Comparison of ENCODE assay signal across 1 cellular context in the genomic region with DNA sequence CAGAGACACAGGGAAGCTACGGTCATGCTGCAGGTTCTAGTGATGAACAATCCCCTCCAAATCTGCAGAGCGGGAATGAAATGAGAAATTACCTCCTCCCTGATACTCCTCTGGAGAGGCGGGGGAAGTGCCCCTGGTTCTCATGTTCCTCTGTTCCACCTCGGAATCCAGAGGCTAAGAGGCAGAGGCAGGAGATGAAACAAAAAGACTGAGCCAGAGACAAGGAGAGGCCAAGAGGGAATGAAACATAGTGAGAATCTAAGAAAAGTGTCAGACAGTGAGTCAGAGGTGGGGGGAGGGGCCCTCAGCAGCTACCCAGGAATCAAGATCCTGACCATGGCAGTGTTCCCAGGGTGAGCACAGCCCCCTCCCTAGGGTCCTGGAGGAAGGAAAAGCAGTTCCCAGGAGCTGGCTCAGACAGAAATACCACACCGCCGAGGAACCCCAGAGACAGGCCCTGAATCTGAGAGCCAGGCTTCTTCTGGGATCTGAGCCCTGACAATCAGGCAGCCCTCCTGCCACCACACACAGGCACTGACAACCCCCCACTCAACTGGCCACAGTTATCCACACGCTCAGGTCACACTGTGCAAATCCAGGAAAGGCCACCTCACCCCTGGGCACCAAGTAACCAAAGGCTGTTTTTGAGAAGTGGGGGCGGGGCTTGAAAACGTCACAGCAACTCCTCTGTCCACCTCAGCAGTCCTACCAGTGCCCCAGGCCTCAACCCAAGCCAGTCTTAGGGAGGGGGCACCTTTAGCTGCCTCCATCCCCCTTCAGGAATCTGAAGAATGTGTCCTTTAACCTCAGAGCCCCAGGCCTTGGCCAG.
TF ChIP-seq lines count a peak whose summit lies in the region.

No MANE protein-coding gene starts in this region.

TF ChIP-seq in K562, 482 proteins besides CTCF, POLR2A, EP300 and RAD21 (continued from another document and continues in another):
- TF ChIP-seq, protein P1, sequence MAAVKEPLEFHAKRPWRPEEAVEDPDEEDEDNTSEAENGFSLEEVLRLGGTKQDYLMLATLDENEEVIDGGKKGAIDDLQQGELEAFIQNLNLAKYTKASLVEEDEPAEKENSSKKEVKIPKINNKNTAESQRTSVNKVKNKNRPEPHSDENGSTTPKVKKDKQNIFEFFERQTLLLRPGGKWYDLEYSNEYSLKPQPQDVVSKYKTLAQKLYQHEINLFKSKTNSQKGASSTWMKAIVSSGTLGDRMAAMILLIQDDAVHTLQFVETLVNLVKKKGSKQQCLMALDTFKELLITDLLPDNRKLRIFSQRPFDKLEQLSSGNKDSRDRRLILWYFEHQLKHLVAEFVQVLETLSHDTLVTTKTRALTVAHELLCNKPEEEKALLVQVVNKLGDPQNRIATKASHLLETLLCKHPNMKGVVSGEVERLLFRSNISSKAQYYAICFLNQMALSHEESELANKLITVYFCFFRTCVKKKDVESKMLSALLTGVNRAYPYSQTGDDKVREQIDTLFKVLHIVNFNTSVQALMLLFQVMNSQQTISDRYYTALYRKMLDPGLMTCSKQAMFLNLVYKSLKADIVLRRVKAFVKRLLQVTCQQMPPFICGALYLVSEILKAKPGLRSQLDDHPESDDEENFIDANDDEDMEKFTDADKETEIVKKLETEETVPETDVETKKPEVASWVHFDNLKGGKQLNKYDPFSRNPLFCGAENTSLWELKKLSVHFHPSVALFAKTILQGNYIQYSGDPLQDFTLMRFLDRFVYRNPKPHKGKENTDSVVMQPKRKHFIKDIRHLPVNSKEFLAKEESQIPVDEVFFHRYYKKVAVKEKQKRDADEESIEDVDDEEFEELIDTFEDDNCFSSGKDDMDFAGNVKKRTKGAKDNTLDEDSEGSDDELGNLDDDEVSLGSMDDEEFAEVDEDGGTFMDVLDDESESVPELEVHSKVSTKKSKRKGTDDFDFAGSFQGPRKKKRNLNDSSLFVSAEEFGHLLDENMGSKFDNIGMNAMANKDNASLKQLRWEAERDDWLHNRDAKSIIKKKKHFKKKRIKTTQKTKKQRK (IDR thresholded peaks at IDR 0.05; ENCODE audit: borderline replicate concordance, low read depth, low read length), result no peak
- TF ChIP-seq NFYB (IDR thresholded peaks at IDR 0.05; ENCODE audit: extremely low read depth, insufficient read length), result no peak
- no peak for TF ChIP-seq PPARD (CRISPR knock-in tag; IDR thresholded peaks at IDR 0.05)
- peak; percentile 29 to 75; a peak in 2 of 4 replicates for TF ChIP-seq MAZ (CRISPR knock-in tag; conservative IDR thresholded peaks at IDR 0.05 in 1 of 2, IDR thresholded peaks at IDR 0.05 in 1 of 2)
- no peak for TF ChIP-seq ZNF76 (CRISPR knock-in tag; IDR thresholded peaks at IDR 0.05; ENCODE audit: borderline replicate concordance)
- TF ChIP-seq RFX5 (IDR thresholded peaks at IDR 0.05; ENCODE audit: low read depth, low read length), result no peak
- TF ChIP-seq KDM4B (IDR thresholded peaks at IDR 0.05; ENCODE audit: borderline replicate concordance in 2 of 2, low read depth in 1 of 2), result no peak
- TF ChIP-seq PCBP2 (IDR thresholded peaks at IDR 0.05; ENCODE audit: low read depth, low read length, poor library complexity, severe bottlenecking), result no peak
- TF ChIP-seq SRF (CRISPR knock-in tag; IDR thresholded peaks at IDR 0.05), result peak in 1 of 2 experiments; percentile 24; a peak in 1 of 4 replicates
- no peak for TF ChIP-seq U2AF1 (optimal IDR thresholded peaks at IDR 0.05; ENCODE audit: low read depth, low read length)
- TF ChIP-seq RBM15 (IDR thresholded peaks at IDR 0.05; ENCODE audit: insufficient read depth, low read length), result no peak
- TF ChIP-seq ZC3H8 (IDR thresholded peaks at IDR 0.05), result no peak
- TF ChIP-seq NELFE (IDR thresholded peaks at IDR 0.05; ENCODE audit: insufficient read depth, insufficient read length), result no peak
- no peak for TF ChIP-seq CBX8 (IDR thresholded peaks at IDR 0.05; ENCODE audit: borderline replicate concordance, extremely low read depth, low read depth, low read length, poor library complexity, severe bottlenecking)
- TF ChIP-seq ASH1L (IDR thresholded peaks at IDR 0.05; ENCODE audit: borderline replicate concordance, low read depth, partially characterized antibody), result no peak
- TF ChIP-seq, protein P2, sequence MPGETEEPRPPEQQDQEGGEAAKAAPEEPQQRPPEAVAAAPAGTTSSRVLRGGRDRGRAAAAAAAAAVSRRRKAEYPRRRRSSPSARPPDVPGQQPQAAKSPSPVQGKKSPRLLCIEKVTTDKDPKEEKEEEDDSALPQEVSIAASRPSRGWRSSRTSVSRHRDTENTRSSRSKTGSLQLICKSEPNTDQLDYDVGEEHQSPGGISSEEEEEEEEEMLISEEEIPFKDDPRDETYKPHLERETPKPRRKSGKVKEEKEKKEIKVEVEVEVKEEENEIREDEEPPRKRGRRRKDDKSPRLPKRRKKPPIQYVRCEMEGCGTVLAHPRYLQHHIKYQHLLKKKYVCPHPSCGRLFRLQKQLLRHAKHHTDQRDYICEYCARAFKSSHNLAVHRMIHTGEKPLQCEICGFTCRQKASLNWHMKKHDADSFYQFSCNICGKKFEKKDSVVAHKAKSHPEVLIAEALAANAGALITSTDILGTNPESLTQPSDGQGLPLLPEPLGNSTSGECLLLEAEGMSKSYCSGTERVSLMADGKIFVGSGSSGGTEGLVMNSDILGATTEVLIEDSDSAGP (CRISPR knock-in tag; IDR thresholded peaks at IDR 0.05), result no peak
- TF ChIP-seq, protein P3, sequence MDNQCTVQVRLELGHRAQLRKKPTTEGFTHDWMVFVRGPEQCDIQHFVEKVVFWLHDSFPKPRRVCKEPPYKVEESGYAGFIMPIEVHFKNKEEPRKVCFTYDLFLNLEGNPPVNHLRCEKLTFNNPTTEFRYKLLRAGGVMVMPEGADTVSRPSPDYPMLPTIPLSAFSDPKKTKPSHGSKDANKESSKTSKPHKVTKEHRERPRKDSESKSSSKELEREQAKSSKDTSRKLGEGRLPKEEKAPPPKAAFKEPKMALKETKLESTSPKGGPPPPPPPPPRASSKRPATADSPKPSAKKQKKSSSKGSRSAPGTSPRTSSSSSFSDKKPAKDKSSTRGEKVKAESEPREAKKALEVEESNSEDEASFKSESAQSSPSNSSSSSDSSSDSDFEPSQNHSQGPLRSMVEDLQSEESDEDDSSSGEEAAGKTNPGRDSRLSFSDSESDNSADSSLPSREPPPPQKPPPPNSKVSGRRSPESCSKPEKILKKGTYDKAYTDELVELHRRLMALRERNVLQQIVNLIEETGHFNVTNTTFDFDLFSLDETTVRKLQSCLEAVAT (IDR thresholded peaks at IDR 0.05), result no peak
- TF ChIP-seq, protein P4, sequence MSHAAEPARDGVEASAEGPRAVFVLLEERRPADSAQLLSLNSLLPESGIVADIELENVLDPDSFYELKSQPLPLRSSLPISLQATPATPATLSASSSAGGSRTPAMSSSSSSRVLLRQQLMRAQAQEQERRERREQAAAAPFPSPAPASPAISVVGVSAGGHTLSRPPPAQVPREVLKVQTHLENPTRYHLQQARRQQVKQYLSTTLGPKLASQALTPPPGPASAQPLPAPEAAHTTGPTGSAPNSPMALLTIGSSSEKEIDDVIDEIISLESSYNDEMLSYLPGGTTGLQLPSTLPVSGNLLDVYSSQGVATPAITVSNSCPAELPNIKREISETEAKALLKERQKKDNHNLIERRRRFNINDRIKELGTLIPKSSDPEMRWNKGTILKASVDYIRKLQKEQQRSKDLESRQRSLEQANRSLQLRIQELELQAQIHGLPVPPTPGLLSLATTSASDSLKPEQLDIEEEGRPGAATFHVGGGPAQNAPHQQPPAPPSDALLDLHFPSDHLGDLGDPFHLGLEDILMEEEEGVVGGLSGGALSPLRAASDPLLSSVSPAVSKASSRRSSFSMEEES (CRISPR knock-in tag; IDR thresholded peaks at IDR 0.05), result no peak
- no peak for TF ChIP-seq ZNF324 (CRISPR knock-in tag; IDR thresholded peaks at IDR 0.05)
- no peak for TF ChIP-seq ZNF354B (CRISPR knock-in tag; IDR thresholded peaks at IDR 0.05)
- no peak for TF ChIP-seq CHD2 (IDR thresholded peaks at IDR 0.05; ENCODE audit: low read depth, low read length)
- no peak for TF ChIP-seq NR4A1 (CRISPR knock-in tag; IDR thresholded peaks at IDR 0.05)
- TF ChIP-seq NR4A1 (tag; IDR thresholded peaks at IDR 0.05), result no peak
- TF ChIP-seq TAF1 (IDR thresholded peaks at IDR 0.05; ENCODE audit: control insufficient read depth, extremely low read depth, insufficient read depth, low read length, severe bottlenecking), result no peak
- no peak for TF ChIP-seq HOXB6 (CRISPR knock-in tag; IDR thresholded peaks at IDR 0.05; ENCODE audit: borderline replicate concordance)
- TF ChIP-seq HSF4 (CRISPR knock-in tag; IDR thresholded peaks at IDR 0.05; ENCODE audit: borderline replicate concordance), result no peak
- TF ChIP-seq MECOM (CRISPR knock-in tag; IDR thresholded peaks at IDR 0.05), result no peak
- no peak for TF ChIP-seq ZNF408 (CRISPR knock-in tag; IDR thresholded peaks at IDR 0.05; ENCODE audit: low read depth)
- no peak for TF ChIP-seq ZNF589 (CRISPR knock-in tag; IDR thresholded peaks at IDR 0.05; ENCODE audit: low read depth)
- TF ChIP-seq KLF10 (CRISPR knock-in tag; IDR thresholded peaks at IDR 0.05), result no peak
- no peak for TF ChIP-seq ZZZ3 (IDR thresholded peaks at IDR 0.05)
- no peak for TF ChIP-seq CXXC5 (CRISPR knock-in tag; IDR thresholded peaks at IDR 0.05)
- TF ChIP-seq, protein P5, sequence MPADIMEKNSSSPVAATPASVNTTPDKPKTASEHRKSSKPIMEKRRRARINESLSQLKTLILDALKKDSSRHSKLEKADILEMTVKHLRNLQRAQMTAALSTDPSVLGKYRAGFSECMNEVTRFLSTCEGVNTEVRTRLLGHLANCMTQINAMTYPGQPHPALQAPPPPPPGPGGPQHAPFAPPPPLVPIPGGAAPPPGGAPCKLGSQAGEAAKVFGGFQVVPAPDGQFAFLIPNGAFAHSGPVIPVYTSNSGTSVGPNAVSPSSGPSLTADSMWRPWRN (IDR thresholded peaks at IDR 0.05; ENCODE audit: low read depth), result 0 out of 2 replicates have a peak, but pooled peaks have one; percentile 44
- TF ChIP-seq ZKSCAN3 (CRISPR knock-in tag; IDR thresholded peaks at IDR 0.05), result no peak
- no peak for TF ChIP-seq SNIP1 (IDR thresholded peaks at IDR 0.05; ENCODE audit: low read depth)
- no peak for TF ChIP-seq ZNF830 (CRISPR knock-in tag; IDR thresholded peaks at IDR 0.05)
- TF ChIP-seq STAT5B (CRISPR knock-in tag; IDR thresholded peaks at IDR 0.05), result no peak
- TF ChIP-seq NEUROD1 (IDR thresholded peaks at IDR 0.05; ENCODE audit: borderline replicate concordance, low read depth, low read length, partially characterized antibody), result no peak
- no peak for TF ChIP-seq SMARCA5 (IDR thresholded peaks at IDR 0.05)
- TF ChIP-seq, protein P6, sequence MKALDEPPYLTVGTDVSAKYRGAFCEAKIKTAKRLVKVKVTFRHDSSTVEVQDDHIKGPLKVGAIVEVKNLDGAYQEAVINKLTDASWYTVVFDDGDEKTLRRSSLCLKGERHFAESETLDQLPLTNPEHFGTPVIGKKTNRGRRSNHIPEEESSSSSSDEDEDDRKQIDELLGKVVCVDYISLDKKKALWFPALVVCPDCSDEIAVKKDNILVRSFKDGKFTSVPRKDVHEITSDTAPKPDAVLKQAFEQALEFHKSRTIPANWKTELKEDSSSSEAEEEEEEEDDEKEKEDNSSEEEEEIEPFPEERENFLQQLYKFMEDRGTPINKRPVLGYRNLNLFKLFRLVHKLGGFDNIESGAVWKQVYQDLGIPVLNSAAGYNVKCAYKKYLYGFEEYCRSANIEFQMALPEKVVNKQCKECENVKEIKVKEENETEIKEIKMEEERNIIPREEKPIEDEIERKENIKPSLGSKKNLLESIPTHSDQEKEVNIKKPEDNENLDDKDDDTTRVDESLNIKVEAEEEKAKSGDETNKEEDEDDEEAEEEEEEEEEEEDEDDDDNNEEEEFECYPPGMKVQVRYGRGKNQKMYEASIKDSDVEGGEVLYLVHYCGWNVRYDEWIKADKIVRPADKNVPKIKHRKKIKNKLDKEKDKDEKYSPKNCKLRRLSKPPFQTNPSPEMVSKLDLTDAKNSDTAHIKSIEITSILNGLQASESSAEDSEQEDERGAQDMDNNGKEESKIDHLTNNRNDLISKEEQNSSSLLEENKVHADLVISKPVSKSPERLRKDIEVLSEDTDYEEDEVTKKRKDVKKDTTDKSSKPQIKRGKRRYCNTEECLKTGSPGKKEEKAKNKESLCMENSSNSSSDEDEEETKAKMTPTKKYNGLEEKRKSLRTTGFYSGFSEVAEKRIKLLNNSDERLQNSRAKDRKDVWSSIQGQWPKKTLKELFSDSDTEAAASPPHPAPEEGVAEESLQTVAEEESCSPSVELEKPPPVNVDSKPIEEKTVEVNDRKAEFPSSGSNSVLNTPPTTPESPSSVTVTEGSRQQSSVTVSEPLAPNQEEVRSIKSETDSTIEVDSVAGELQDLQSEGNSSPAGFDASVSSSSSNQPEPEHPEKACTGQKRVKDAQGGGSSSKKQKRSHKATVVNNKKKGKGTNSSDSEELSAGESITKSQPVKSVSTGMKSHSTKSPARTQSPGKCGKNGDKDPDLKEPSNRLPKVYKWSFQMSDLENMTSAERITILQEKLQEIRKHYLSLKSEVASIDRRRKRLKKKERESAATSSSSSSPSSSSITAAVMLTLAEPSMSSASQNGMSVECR (CRISPR knock-in tag; IDR thresholded peaks at IDR 0.05), result no peak
- TF ChIP-seq FOXJ2 (tag; IDR thresholded peaks at IDR 0.05), result no peak
- no peak for TF ChIP-seq SIRT6 (IDR thresholded peaks at IDR 0.05; ENCODE audit: low read depth, low read length)
- no peak for TF ChIP-seq ZNF12 (CRISPR knock-in tag; IDR thresholded peaks at IDR 0.05)
- TF ChIP-seq KLF16 (IDR thresholded peaks at IDR 0.05), result no peak
- TF ChIP-seq MED1 (CRISPR knock-in tag; IDR thresholded peaks at IDR 0.05; ENCODE audit: borderline replicate concordance), result no peak
- TF ChIP-seq FOXK2 (conservative IDR thresholded peaks at IDR 0.05 in 1 of 2, IDR thresholded peaks at IDR 0.05 in 1 of 2; ENCODE audit: low read depth in 2 of 2), result no peak
- 0 out of 2 replicates have a peak, but pooled peaks have one; percentile 24 for TF ChIP-seq MTA1 (IDR thresholded peaks at IDR 0.05; ENCODE audit: borderline replicate concordance)
- TF ChIP-seq ZEB2 (IDR thresholded peaks at IDR 0.05), result no peak
- TF ChIP-seq MTA2 (IDR thresholded peaks at IDR 0.05; ENCODE audit: low read depth), result no peak
